21 cellular contexts compared by ENCODE assay signal in genomic region chr9:105219291-105219805, GRCh38. TPM values are rescaled to one million over a fixed set of nuclear protein-coding genes. Genes with fewer than 3 reads are reported as not detected.
DNase-seq lines count a peak whose midpoint lies in the region; ATAC-seq, FAIRE-seq and TF ChIP-seq lines count a peak whose summit lies in the region.
"Had no signal": no experiment of that assay in that cellular context is flagged by ENCODE, and none has a peak within 500 bp of the region (broad histone marks: within the 10 kb centered on the region; RNA-seq: fewer than 3 reads in every experiment).

No MANE protein-coding gene starts in this region.

- ATAC-seq in heart left ventricle (no peak), HepG2 (no peak)
- ATAC-seq: CD8-positive, alpha-beta T cell; T-cell had no signal

- peaks cover 34% of the 10 kb centered on the region for H3K4me1 ChIP-seq in adipocyte (ENCODE audit: control insufficient read depth, insufficient read depth, low read length)
- H3K4me1 ChIP-seq in osteoblast (ENCODE audit: insufficient read depth, low read length) = peaks cover 3% of the 10 kb centered on the region
- H3K4me1 ChIP-seq in heart left ventricle = peaks cover 0 to 12% (median 0%) of the 10 kb centered on the region in 12 donors
- peaks cover 19% of the 10 kb centered on the region for H3K4me1 ChIP-seq in HepG2 (ENCODE audit: insufficient read depth, low read length)

- TF ChIP-seq RAD21 in HepG2 (CRISPR knock-in tag; IDR thresholded peaks at IDR 0.05) = no peak

- H3K79me2 ChIP-seq in osteoblast (ENCODE audit: insufficient read depth, low read length) (no peaks in the 10 kb centered on the region), HepG2 (ENCODE audit: insufficient read depth, low read length) (no peaks in the 10 kb centered on the region)

- H4K20me1 ChIP-seq in osteoblast (ENCODE audit: insufficient read depth, low read length) (no peaks in the 10 kb centered on the region), HepG2 (ENCODE audit: insufficient read depth, low read length) (no peaks in the 10 kb centered on the region)

- H3K4me3 ChIP-seq in adipocyte (ENCODE audit: low read length) = no peak overlapping the region
- no peak overlapping the region for H3K4me3 ChIP-seq in osteoblast (ENCODE audit: insufficient read depth, low read length)
- H3K4me3 ChIP-seq in heart left ventricle = no peak overlapping the region
- H3K4me3 ChIP-seq in HepG2 (replicated peaks in 1 of 3; ENCODE audit: insufficient read depth in 1 of 3, low read depth in 2 of 3, low read length in 3 of 3) = no peak overlapping the region

- no peak for TF ChIP-seq POLR2A in heart left ventricle (IDR thresholded peaks at IDR 0.05)
- TF ChIP-seq POLR2A in HepG2 (IDR thresholded peaks at IDR 0.05; ENCODE audit: insufficient read depth in 1 of 2, low read depth in 2 of 2, low read length in 2 of 2) = no peak

- FAIRE-seq in HepG2 (lab: Jason Lieb, UNC) = no peak
- FAIRE-seq: GM12892, GM18507 had no signal

- TF ChIP-seq EP300 in HepG2 (IDR thresholded peaks at IDR 0.05; ENCODE audit: low read depth in 2 of 2, low read length in 2 of 2) (no peak), HepG2 (CRISPR knock-in tag; IDR thresholded peaks at IDR 0.05; ENCODE audit: borderline replicate concordance) (no peak)

- no peaks in the 10 kb centered on the region for H3K36me3 ChIP-seq in adipocyte (ENCODE audit: control insufficient read depth, insufficient read depth, low read length, severe bottlenecking)
- no peaks in the 10 kb centered on the region for H3K36me3 ChIP-seq in osteoblast (ENCODE audit: insufficient read depth, low read length)
- H3K36me3 ChIP-seq in heart left ventricle = no peaks in the 10 kb centered on the region
- H3K36me3 ChIP-seq in HepG2 (replicated peaks in 1 of 2; ENCODE audit: control insufficient read depth in 1 of 2, insufficient read depth in 2 of 2, low read length in 2 of 2) = no peaks in the 10 kb centered on the region

- 55 to 67% (median 60%) methylated on average over 1 of the region's 1 CpG for WGBS in heart left ventricle, 4 donors
- 67% methylated on average over 1 of the region's 1 CpG for WGBS in HepG2 (ENCODE audit: low lambda C conversion rate)

- H2AFZ ChIP-seq in osteoblast (ENCODE audit: low read length) (no peak overlapping the region), HepG2 (ENCODE audit: low read length) (no peak overlapping the region)

- POLR2A ChIA-PET in HepG2 (lab: Yijun Ruan, JAX) = no interaction called here

- TF ChIP-seq CTCF in osteoblast (IDR thresholded peaks at IDR 0.05; ENCODE audit: extremely low read depth, low read depth, low read length) (no peak), heart left ventricle (IDR thresholded peaks at IDR 0.05) (no peak), HepG2 (CRISPR knock-in tag; IDR thresholded peaks at IDR 0.05) (no peak)

- in situ Hi-C loops in HepG2 (cut with HindIII; ENCODE audit: extremely low pct_ligation_motif_present, low pct_unique_long_range_greater_than_20kb) = no loop called here

- H3K9ac ChIP-seq in adipocyte (ENCODE audit: low read length) = peak overlapping the region; percentile 65
- no peak overlapping the region for H3K9ac ChIP-seq in HepG2 (ENCODE audit: insufficient read depth, low read depth, low read length)

- no peak overlapping the region for H3K4me2 ChIP-seq in osteoblast (ENCODE audit: insufficient read depth, low read length)
- no peak overlapping the region for H3K4me2 ChIP-seq in HepG2 (ENCODE audit: low read depth, low read length)

- DNase-seq in AG08395 (ENCODE audit: low spot score) (peak; percentile 25), EH (ENCODE audit: low read depth) (peak; percentile 33), adipocyte (ENCODE audit: low read depth) (peak; percentile 61), osteoblast (ENCODE audit: insufficient read length, low spot score, missing footprints) (peak; percentile 90), heart left ventricle (no peak), HepG2 (ENCODE audit: low spot score) (no peak)
- no peak for DNase-seq in stimulated activated CD4-positive, alpha-beta T cell treated with anti-CD3 and anti-CD28 coated beads, Interleukin-4, amount 100 ng/mL, for 4 hours
- DNase-seq: ACHN; AML-193; C1 segment of cervical spinal cord; CD8-positive, alpha-beta T cell; DND-41; H7; HFFc6; KG1; NCI-H1694; SIG-M5; T-cell had no signal

- CTCF ChIA-PET in HepG2 (lab: Yijun Ruan, JAX; ENCODE audit: low intra/inter-chr PET ratio, low total read pairs) = no interaction called here

- H3K27me3 ChIP-seq in adipocyte (replicated peaks; ENCODE audit: control insufficient read depth, insufficient read depth, low read length) = no peaks in the 10 kb centered on the region
- no peaks in the 10 kb centered on the region for H3K27me3 ChIP-seq in osteoblast (ENCODE audit: insufficient read depth, low read length)
- no peaks in the 10 kb centered on the region for H3K27me3 ChIP-seq in heart left ventricle
- H3K27me3 ChIP-seq in HepG2 (ENCODE audit: control insufficient read depth in 1 of 2, insufficient read depth in 2 of 2, low read length in 2 of 2) = no peaks in the 10 kb centered on the region

- no TSS peak for BruUV-seq in HepG2 (replicated peaks; lab: Mats Ljungman, UMichigan)

- intact Hi-C loops in heart left ventricle (cut with DNase I) (no loop called here), HepG2 (cut with micrococcal nuclease; ENCODE audit: unreplicated experiment) (no loop called here)

- H3K9me3 ChIP-seq in adipocyte (ENCODE audit: control insufficient read depth, low read length) = peaks cover 27% of the 10 kb centered on the region
- peaks cover 2% of the 10 kb centered on the region for H3K9me3 ChIP-seq in osteoblast (ENCODE audit: low read depth, low read length)
- H3K9me3 ChIP-seq in heart left ventricle = peaks cover 0 to 19% (median 12%) of the 10 kb centered on the region in 12 donors
- peaks cover 12% of the 10 kb centered on the region for H3K9me3 ChIP-seq in HepG2 (ENCODE audit: low read length)

- no peak overlapping the region for H3K27ac ChIP-seq in osteoblast (ENCODE audit: low read depth, low read length)
- no peak overlapping the region for H3K27ac ChIP-seq in heart left ventricle
- H3K27ac ChIP-seq in HepG2 (ENCODE audit: extremely low read length, insufficient read depth, low read length) = no peak overlapping the region
- H3K27ac ChIP-seq: RWPE1 had no signal

TF ChIP-seq in HepG2, 621 proteins besides CTCF, POLR2A, EP300 and RAD21:
- TF ChIP-seq PRDM4 (CRISPR knock-in tag; IDR thresholded peaks at IDR 0.05; ENCODE audit: borderline replicate concordance) (no peak), KDM5B (CRISPR knock-in tag; IDR thresholded peaks at IDR 0.05; ENCODE audit: borderline replicate concordance) (no peak), ZFP90 (CRISPR knock-in tag; IDR thresholded peaks at IDR 0.05; ENCODE audit: borderline replicate concordance) (no peak)

RNA-seq across cellular contexts. Expression of gene SLC44A1, which starts 25.1 kb away (rescaled TPM):
- total RNA-seq in osteoblast (47.8 and 50.1 TPM in 2 replicates), heart left ventricle (10 to 100 TPM; 14.6 to 29.4 (median 21.3) TPM), HepG2 (2016; rRNA removed; fragmentation: Illumina TruSeq; extraction: Trizol) (30.4 and 40.8 TPM in 2 replicates)
- polyA plus RNA-seq in heart left ventricle (10 to 100 TPM in 1 of 2 donors, 1 to 10 TPM in 1; 5.1 to 21.5 TPM), HepG2 (2011; rRNA removed) (21.1 and 21.4 TPM in 2 replicates)
- total RNA-seq in HepG2 (2016; cell fraction: cytosol; rRNA removed; fragmentation: Illumina TruSeq; extraction: Trizol; ENCODE audit: low read depth) = 12.0 and 12.2 TPM in 2 replicates
- 31.5 and 39.4 TPM in 2 replicates for total RNA-seq in HepG2 (2016; cell fraction: insoluble cytoplasmic fraction; rRNA removed; fragmentation: Illumina TruSeq; extraction: Trizol)
- 34.7 and 38.3 TPM in 2 replicates for total RNA-seq in HepG2 (2016; cell fraction: membrane; rRNA removed; fragmentation: Illumina TruSeq; extraction: Trizol)
- 31.6 and 40.2 TPM in 2 replicates for total RNA-seq in HepG2 (2016; cell fraction: nucleus; rRNA removed; fragmentation: Illumina TruSeq; extraction: Trizol)
- polyA plus RNA-seq in HepG2 (2011; cell fraction: cytosol; rRNA removed) = 15.7 and 26.2 TPM in 2 replicates
- polyA plus RNA-seq in HepG2 (2011; cell fraction: nucleus; rRNA removed) = 7.9 and 11.1 TPM in 2 replicates
- 38.1 and 40.7 TPM in 2 replicates for polyA plus RNA-seq in HepG2 (2012)
- polyA plus RNA-seq in HepG2 (2016; cell fraction: cytosol; fragmentation: Illumina TruSeq; extraction: Trizol; ENCODE audit: low read depth) = 5.0 and 7.1 TPM in 2 replicates
- polyA plus RNA-seq in HepG2 (2016; cell fraction: insoluble cytoplasmic fraction; fragmentation: Illumina TruSeq; extraction: Trizol; ENCODE audit: low read depth) = 20.0 and 22.2 TPM in 2 replicates
- 13.9 and 16.2 TPM in 2 replicates for polyA plus RNA-seq in HepG2 (2016; cell fraction: membrane; fragmentation: Illumina TruSeq; extraction: Trizol; ENCODE audit: low read depth)
- polyA plus RNA-seq in HepG2 (2016; cell fraction: nucleus; fragmentation: Illumina TruSeq; extraction: Trizol; ENCODE audit: insufficient read depth, low read depth) = 26.5 and 26.7 TPM in 2 replicates
- 69.1 and 73.0 TPM in 2 replicates for polyA minus RNA-seq in HepG2 (2011; rRNA and poly(A)+ RNA removed; ENCODE audit: low replicate concordance)
- 23.7 and 37.4 TPM in 2 replicates for polyA minus RNA-seq in HepG2 (2011; cell fraction: cytosol; rRNA and poly(A)+ RNA removed)
- 30.1 and 37.0 TPM in 2 replicates for polyA minus RNA-seq in HepG2 (2011; cell fraction: nucleus; rRNA and poly(A)+ RNA removed)

Comparison
In these comparisons a context has a peak if more than half of its experiments do, and no peak if none do; other contexts are left out.
1. DNase-seq: peak in AG08395 (single experiment), EH (single experiment), adipocyte (single experiment) and osteoblast (single experiment); none in stimulated activated CD4-positive, alpha-beta T cell treated with anti-CD3 and anti-CD28 coated beads, Interleukin-4, amount 100 ng/mL, for 4 hours (0 of 2), heart left ventricle (0 of 5) and HepG2 (single experiment).